28 cellular contexts compared by ENCODE assay signal in the genomic region with DNA sequence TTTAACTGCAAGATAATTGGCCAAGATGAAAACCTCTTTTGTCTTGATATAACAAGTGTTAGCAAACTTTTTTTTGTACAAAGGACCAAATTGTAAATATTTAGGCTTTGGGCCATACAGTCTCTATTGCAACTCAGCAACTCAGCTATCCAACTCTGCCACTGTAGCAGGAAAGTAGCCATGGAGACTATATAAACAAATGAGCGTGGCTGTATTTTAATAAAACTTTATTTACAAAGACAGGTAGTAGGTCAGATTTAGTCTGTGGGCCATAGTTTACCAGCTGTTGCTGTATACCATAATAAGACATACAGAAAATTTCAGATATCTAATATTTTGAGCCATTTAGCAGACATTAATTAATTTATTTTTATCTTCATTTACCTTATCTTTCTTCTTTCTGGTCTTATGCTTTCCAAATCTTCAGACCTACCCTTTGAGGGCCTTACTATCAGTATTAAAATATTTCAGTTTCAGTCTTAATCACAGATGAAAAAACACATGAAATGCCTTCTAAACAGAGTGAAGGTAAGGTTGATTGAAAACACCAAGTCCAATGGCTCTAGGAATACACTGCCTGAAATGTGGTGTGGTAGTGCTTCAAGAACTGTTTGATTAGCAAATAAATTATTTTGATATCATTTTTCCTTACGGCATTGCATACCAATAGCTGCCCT.
"Had no signal": no experiment of that assay in that cellular context is flagged by ENCODE, and none has a peak within 500 bp of the region (broad histone marks: within the 10 kb centered on the region; RNA-seq: fewer than 3 reads in every experiment).

No MANE protein-coding gene starts in this region.

- H3K4me3 Mint-ChIP-seq: mesothelial cell of epicardium; naive B cell; natural killer cell treated with Interleukin-12 subunit alpha and Interleukin-12 subunit beta and Interleukin-15 and Interleukin-18, amount 100 ng/mL, for 72 hours; neural crest cell; stimulated activated naive CD8-positive, alpha-beta T cell treated with anti-CD3 and anti-CD28 coated beads, Interleukin-15, amount 100 ng/mL, for 72 hours had no signal

- DNase-seq: dermis blood vessel endothelial cell; effector memory CD4-positive, alpha-beta T cell; esophagus squamous epithelium; foreskin melanocyte; glutamatergic neuron; heart right ventricle; hippocampal formation; left cardiac atrium; left lung; mesenchymal stem cell; mucosa of descending colon; naive B cell; stimulated activated CD4-positive, alpha-beta T cell treated with anti-CD3 and anti-CD28 coated beads, Interleukin-12 subunit alpha, Interleukin-12 subunit beta, amount 100 ng/mL, for 4 hours; stimulated activated CD4-positive, alpha-beta T cell treated with anti-CD3 and anti-CD28 coated beads, Interleukin-1b, Interleukin-23, amount 100 ng/mL, for 48 hours; stimulated activated CD4-positive, alpha-beta T cell treated with anti-CD3 and anti-CD28 coated beads, Interleukin-4, amount 100 ng/mL, for 1 hour; stimulated activated CD8-positive, alpha-beta memory T cell treated with anti-CD3 and anti-CD28 coated beads, Interleukin-4, amount 100 ng/mL, for 48 hours; stimulated activated naive CD4-positive, alpha-beta T cell; stimulated activated naive CD8-positive, alpha-beta T cell treated with anti-CD3 and anti-CD28 coated beads, Interleukin-15, amount 100 ng/mL, for 72 hours; transverse colon; upper lobe of right lung; uterus had no signal

- H3K4me1 Mint-ChIP-seq: naive B cell, neural crest cell had no signal

- H3K27me3 Mint-ChIP-seq: naive B cell; natural killer cell treated with Interleukin-12 subunit alpha and Interleukin-12 subunit beta and Interleukin-15 and Interleukin-18, amount 100 ng/mL, for 72 hours; progenitor cell of endocrine pancreas; stimulated activated naive CD8-positive, alpha-beta T cell treated with anti-CD3 and anti-CD28 coated beads, Interleukin-15, amount 100 ng/mL, for 72 hours had no signal

- H3K9me3 ChIP-seq: esophagus squamous epithelium, heart right ventricle, left lung, mucosa of descending colon, neutrophil, suprapubic skin, transverse colon, upper lobe of right lung, uterus had no signal

- H3K36me3 Mint-ChIP-seq: mesothelial cell of epicardium; naive B cell; natural killer cell treated with Interleukin-12 subunit alpha and Interleukin-12 subunit beta and Interleukin-15 and Interleukin-18, amount 100 ng/mL, for 72 hours had no signal

- H3K27ac Mint-ChIP-seq: mesothelial cell of epicardium; naive B cell; natural killer cell treated with Interleukin-12 subunit alpha and Interleukin-12 subunit beta and Interleukin-15 and Interleukin-18, amount 100 ng/mL, for 72 hours; progenitor cell of endocrine pancreas; stimulated activated naive CD8-positive, alpha-beta T cell treated with anti-CD3 and anti-CD28 coated beads, Interleukin-15, amount 100 ng/mL, for 72 hours had no signal

- ATAC-seq: heart right ventricle; left cardiac atrium; left lung; mucosa of descending colon; natural killer cell treated with Interleukin-12 subunit alpha and Interleukin-12 subunit beta and Interleukin-15 and Interleukin-18, amount 100 ng/mL, for 72 hours; sciatic nerve; stimulated activated naive CD8-positive, alpha-beta T cell treated with anti-CD3 and anti-CD28 coated beads, Interleukin-15, amount 100 ng/mL, for 72 hours; upper lobe of right lung had no signal
